ENCODE assay signal across 9 cellular contexts in genomic region chrX:57286507-57287251, GRCh38. TPM values are rescaled to one million over a fixed set of nuclear protein-coding genes. Genes with fewer than 3 reads are reported as not detected.
DNase-seq lines count a peak whose midpoint lies in the region; ATAC-seq, FAIRE-seq and TF ChIP-seq lines count a peak whose summit lies in the region.
"Had no signal": no experiment of that assay in that cellular context is flagged by ENCODE, and none has a peak within 500 bp of the region (broad histone marks: within the 10 kb centered on the region; RNA-seq: fewer than 3 reads in every experiment).

A gene with protein sequence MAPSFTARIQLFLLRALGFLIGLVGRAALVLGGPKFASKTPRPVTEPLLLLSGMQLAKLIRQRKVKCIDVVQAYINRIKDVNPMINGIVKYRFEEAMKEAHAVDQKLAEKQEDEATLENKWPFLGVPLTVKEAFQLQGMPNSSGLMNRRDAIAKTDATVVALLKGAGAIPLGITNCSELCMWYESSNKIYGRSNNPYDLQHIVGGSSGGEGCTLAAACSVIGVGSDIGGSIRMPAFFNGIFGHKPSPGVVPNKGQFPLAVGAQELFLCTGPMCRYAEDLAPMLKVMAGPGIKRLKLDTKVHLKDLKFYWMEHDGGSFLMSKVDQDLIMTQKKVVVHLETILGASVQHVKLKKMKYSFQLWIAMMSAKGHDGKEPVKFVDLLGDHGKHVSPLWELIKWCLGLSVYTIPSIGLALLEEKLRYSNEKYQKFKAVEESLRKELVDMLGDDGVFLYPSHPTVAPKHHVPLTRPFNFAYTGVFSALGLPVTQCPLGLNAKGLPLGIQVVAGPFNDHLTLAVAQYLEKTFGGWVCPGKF (plus strand): TSS chrX:57286706. CDS start chrX:57286826, 120 bp downstream.

- TF ChIP-seq CTCF in GM13976 (IDR thresholded peaks at IDR 0.05; ENCODE audit: borderline replicate concordance, control extremely low read depth, extremely low read depth, insufficient read depth, missing control alignments), result no peak
- no peak for TF ChIP-seq CTCF in HEK293 (tag by site-specific recombination; IDR thresholded peaks at IDR 0.05)
- no peak for TF ChIP-seq CTCF in activated B cell treated with CpG ODN at 0.5 μM for 24 hours (IDR thresholded peaks at IDR 0.05)
- TF ChIP-seq CTCF in nephron progenitor cell (IDR thresholded peaks at IDR 0.05), result no peak

- in situ Hi-C loops in GM13976 (cut with MboI; ENCODE audit: low sequenced_read_pairs, unreplicated experiment), result no loop called here

- H3K4me3 Mint-ChIP-seq in activated B cell treated with CpG ODN at 0.5 μM for 24 hours (peak within 1 kb of the TSS; percentile 75), nephron progenitor cell (peak within 1 kb of the TSS; percentile 85)

- H3K27ac ChIP-seq in HEK293 (ENCODE audit: extremely low read depth, low read depth, low read length) (no peak within 1 kb of the TSS), duodenal mucosa (ENCODE audit: low read depth, low read length) (peak within 1 kb of the TSS; percentile 48)

- H3K4me1 Mint-ChIP-seq in activated B cell treated with CpG ODN at 0.5 μM for 24 hours (peaks cover 12% of the 10 kb centered on the region), nephron progenitor cell (no peaks in the 10 kb centered on the region)

- FAIRE-seq in urothelium cell line (lab: Jason Lieb, UNC), result no peak

- H3K4me1 ChIP-seq in HEK293 (ENCODE audit: control insufficient read depth, insufficient read depth, low read length) (no peaks in the 10 kb centered on the region), duodenal mucosa (ENCODE audit: control insufficient read depth in 1 of 2, insufficient read depth in 2 of 2, low read length in 2 of 2) (no peaks in the 10 kb centered on the region)

- peak within 1 kb of the TSS; percentile 56 to 60 for H3K9ac ChIP-seq in duodenal mucosa (ENCODE audit: low read depth in 1 of 2, low read length in 2 of 2)

- intact Hi-C loops in activated B cell treated with CpG ODN at 0.5 μM for 24 hours (cut with micrococcal nuclease), result loop anchor here (5.0 kb wide), 1 partner anchor 474 kb away; no protein-coding TSS in a partner anchor

- H3K27ac Mint-ChIP-seq in activated B cell treated with CpG ODN at 0.5 μM for 24 hours (peak within 1 kb of the TSS; percentile 30), nephron progenitor cell (no peak within 1 kb of the TSS)

- H3K36me3 Mint-ChIP-seq in activated B cell treated with CpG ODN at 0.5 μM for 24 hours (ENCODE audit: low read depth) (no peaks in the 10 kb centered on the region), nephron progenitor cell (ENCODE audit: low read depth) (no peaks in the 10 kb centered on the region)

- H3K27me3 Mint-ChIP-seq in activated B cell treated with CpG ODN at 0.5 μM for 24 hours, result no peaks in the 10 kb centered on the region
- H3K27me3 Mint-ChIP-seq in nephron progenitor cell (ENCODE audit: low read depth, poor library complexity), result peaks cover 3% of the 10 kb centered on the region

- H3K36me3 ChIP-seq in HEK293 (ENCODE audit: control insufficient read depth in 2 of 2, insufficient read depth in 1 of 2, low read length in 2 of 2) (no peaks in the 10 kb centered on the region), duodenal mucosa (ENCODE audit: control insufficient read depth in 1 of 2, insufficient read depth in 2 of 2, low read length in 2 of 2) (no peaks in the 10 kb centered on the region)

- CTCF ChIA-PET in HEK293 (lab: Yijun Ruan, JAX) (interaction anchor here (0.6 to 0.7 kb wide), 2 partner anchors 8 to 82 kb away, joined by 3 read pairs; no protein-coding TSS in a partner anchor), activated B cell treated with CpG ODN at 0.5 μM for 24 hours (lab: Charles Lee) (no interaction called here)

- no peaks in the 10 kb centered on the region for H3K27me3 ChIP-seq in duodenal mucosa (ENCODE audit: control insufficient read depth in 1 of 2, insufficient read depth in 2 of 2, low read length in 2 of 2)

- peak; percentile 24 for DNase-seq in GM13976 (ENCODE audit: low spot score)
- DNase-seq in NCI-H1092 (lab: John Stamatoyannopoulos, UW), result peak; percentile 44
- peak; percentile 15 for DNase-seq in activated B cell treated with CpG ODN at 0.5 μM for 24 hours
- peak; percentile 12 for DNase-seq in nephron progenitor cell
- DNase-seq in urothelium cell line (ENCODE audit: low spot score), result peak; percentile 26
- DNase-seq in GF-D8 (lab: John Stamatoyannopoulos, UW), result no peak

- no peaks in the 10 kb centered on the region for H3K9me3 Mint-ChIP-seq in activated B cell treated with CpG ODN at 0.5 μM for 24 hours
- peaks cover 40% of the 10 kb centered on the region for H3K9me3 Mint-ChIP-seq in nephron progenitor cell

- H3K4me3 ChIP-seq in HEK293 (ENCODE audit: low read depth, low read length) (peak within 1 kb of the TSS; percentile 51), duodenal mucosa (ENCODE audit: low read depth in 1 of 2, low read length in 2 of 2) (peak within 1 kb of the TSS; percentile 75)

- H3K9me3 ChIP-seq in HEK293 (ENCODE audit: control insufficient read depth, insufficient read depth, low read depth, low read length) (no peaks in the 10 kb centered on the region), duodenal mucosa (ENCODE audit: control insufficient read depth in 1 of 2, low read length in 2 of 2) (no peaks in the 10 kb centered on the region)

- ATAC-seq in activated B cell treated with CpG ODN at 0.5 μM for 24 hours (ENCODE audit: low read depth), result peak; percentile 80

- POLR2A ChIA-PET in HEK293 (lab: Yijun Ruan, JAX), result no interaction called here
- POLR2A ChIA-PET in activated B cell treated with CpG ODN at 0.5 μM for 24 hours (lab: Charles Lee), result interaction anchor here (0.6 kb wide), 1 partner anchor 296 kb away, joined by 3 read pairs; no protein-coding TSS in a partner anchor

TF ChIP-seq in HEK293, 187 proteins besides CTCF, POLR2A, EP300 and RAD21:
- 0 out of 2 replicates have a peak, but pooled peaks have one; percentile 3 for TF ChIP-seq ZNF76 (tag by site-specific recombination; IDR thresholded peaks at IDR 0.05; ENCODE audit: borderline replicate concordance, low read depth)
- TF ChIP-seq ZNF660 (tag by site-specific recombination; IDR thresholded peaks at IDR 0.05), result peak; percentile 34; the same call in 1 of the 2 replicates
- no peak for TF ChIP-seq ZNF830 (tag by site-specific recombination; IDR thresholded peaks at IDR 0.05; ENCODE audit: low read depth)
- TF ChIP-seq ZNF514 (tag by site-specific recombination; IDR thresholded peaks at IDR 0.05), result no peak
- peak; percentile 22; the same call in 1 of the 2 replicates for TF ChIP-seq ZBTB8A (tag by site-specific recombination; IDR thresholded peaks at IDR 0.05)
- TF ChIP-seq, protein P1, sequence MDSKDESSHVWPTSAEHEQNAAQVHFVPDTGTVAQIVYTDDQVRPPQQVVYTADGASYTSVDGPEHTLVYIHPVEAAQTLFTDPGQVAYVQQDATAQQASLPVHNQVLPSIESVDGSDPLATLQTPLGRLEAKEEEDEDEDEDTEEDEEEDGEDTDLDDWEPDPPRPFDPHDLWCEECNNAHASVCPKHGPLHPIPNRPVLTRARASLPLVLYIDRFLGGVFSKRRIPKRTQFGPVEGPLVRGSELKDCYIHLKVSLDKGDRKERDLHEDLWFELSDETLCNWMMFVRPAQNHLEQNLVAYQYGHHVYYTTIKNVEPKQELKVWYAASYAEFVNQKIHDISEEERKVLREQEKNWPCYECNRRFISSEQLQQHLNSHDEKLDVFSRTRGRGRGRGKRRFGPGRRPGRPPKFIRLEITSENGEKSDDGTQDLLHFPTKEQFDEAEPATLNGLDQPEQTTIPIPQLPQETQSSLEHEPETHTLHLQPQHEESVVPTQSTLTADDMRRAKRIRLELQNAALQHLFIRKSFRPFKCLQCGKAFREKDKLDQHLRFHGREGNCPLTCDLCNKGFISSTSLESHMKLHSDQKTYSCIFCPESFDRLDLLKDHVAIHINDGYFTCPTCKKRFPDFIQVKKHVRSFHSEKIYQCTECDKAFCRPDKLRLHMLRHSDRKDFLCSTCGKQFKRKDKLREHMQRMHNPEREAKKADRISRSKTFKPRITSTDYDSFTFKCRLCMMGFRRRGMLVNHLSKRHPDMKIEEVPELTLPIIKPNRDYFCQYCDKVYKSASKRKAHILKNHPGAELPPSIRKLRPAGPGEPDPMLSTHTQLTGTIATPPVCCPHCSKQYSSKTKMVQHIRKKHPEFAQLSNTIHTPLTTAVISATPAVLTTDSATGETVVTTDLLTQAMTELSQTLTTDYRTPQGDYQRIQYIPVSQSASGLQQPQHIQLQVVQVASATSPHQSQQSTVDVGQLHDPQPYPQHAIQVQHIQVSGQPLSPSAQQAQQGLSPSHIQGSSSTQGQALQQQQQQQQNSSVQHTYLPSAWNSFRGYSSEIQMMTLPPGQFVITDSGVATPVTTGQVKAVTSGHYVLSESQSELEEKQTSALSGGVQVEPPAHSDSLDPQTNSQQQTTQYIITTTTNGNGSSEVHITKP (tag by site-specific recombination; IDR thresholded peaks at IDR 0.05), result peak; percentile 52
- TF ChIP-seq ZNF629 (tag by site-specific recombination; IDR thresholded peaks at IDR 0.05), result peak; percentile 29; the same call in 1 of the 2 replicates
- TF ChIP-seq ZNF529 (tag by site-specific recombination; IDR thresholded peaks at IDR 0.05; ENCODE audit: insufficient replicate concordance), result no peak
- TF ChIP-seq OSR2 (tag by site-specific recombination; IDR thresholded peaks at IDR 0.05), result peak; percentile 70
- peak; percentile 89 for TF ChIP-seq ZNF335 (tag by site-specific recombination; conservative IDR thresholded peaks at IDR 0.05)
- peak; percentile 82 for TF ChIP-seq MZF1 (tag by site-specific recombination; IDR thresholded peaks at IDR 0.05; ENCODE audit: borderline replicate concordance)
- TF ChIP-seq PRDM1 (tag by site-specific recombination; IDR thresholded peaks at IDR 0.05), result 0 out of 2 replicates have a peak, but pooled peaks have one; percentile 7
- TF ChIP-seq ZNF146 (tag by site-specific recombination; IDR thresholded peaks at IDR 0.05), result no peak
TF ChIP-seq in HEK293: peak in this region for 9.

RNA-seq across cellular contexts. Expression of the gene that starts here (rescaled TPM):
- total RNA-seq in activated B cell treated with CpG ODN at 0.5 μM for 24 hours, result 2.8 and 3.1 TPM in 2 replicates
- total RNA-seq: RPMI7951 had no signal
